Comparison of ENCODE assay signal across 22 cellular contexts in the genomic region with DNA sequence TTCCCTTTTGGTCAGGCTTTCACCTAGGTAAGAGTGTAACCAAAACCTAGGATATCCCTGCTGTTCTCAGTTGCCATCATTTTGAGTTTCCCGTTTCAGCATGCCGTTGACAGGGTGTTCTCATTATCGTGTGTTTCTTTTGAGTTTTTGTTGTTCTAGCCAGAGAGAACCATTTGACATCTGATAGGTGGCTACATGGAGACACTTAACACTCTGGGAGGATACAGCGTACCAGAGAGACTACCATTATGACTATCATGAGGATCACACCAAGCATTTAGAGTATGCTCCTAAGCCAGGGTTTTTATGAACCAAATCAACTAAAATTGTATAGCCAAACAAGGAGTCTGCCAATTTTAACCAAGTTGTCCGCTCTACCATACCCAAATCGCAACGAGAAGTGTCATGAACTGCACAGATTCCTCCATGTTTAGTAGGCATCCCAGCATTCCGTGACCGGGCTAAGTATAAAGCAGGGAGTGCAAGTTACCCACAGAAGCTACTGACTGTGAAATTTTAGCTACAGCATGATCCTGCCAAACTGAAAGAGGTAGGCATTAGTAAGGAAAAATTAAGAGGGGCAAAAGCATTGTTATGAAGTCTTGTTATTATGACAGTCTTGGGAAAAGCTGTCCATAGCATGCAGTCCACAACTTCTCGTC.
"Had no signal": no experiment of that assay in that cellular context is flagged by ENCODE, and none has a peak within 500 bp of the region (broad histone marks: within the 10 kb centered on the region; RNA-seq: fewer than 3 reads in every experiment).

No MANE protein-coding gene starts in this region.

- H3K27ac ChIP-seq: breast epithelium, esophagus squamous epithelium had no signal

- H3K9ac ChIP-seq: SK-N-SH had no signal

- H3K4me3 ChIP-seq: breast epithelium, esophagus squamous epithelium, sigmoid colon, tibial nerve, uterus had no signal

- H3K4me2 ChIP-seq: SK-N-SH had no signal

- H3K9me3 Mint-ChIP-seq: activated B cell treated with CpG ODN at 0.5 μM for 24 hours; activated naive CD4-positive, alpha-beta T cell treated with anti-CD3 and anti-CD28 coated beads, Interleukin-2, amount 10 ng/mL, durations not matched to agents 7 days and 5 days; activated naive CD8-positive, alpha-beta T cell treated with anti-CD3 and anti-CD28 coated beads, Interleukin-2, amount 50 U/mL, for 24 hours; activated T-cell treated with anti-CD3 and anti-CD28 coated beads, Interleukin-2, amount 50 U/mL, for 4 hours; dendritic cell treated with granulocyte-macrophage colony-stimulating factor and Interleukin-4, amounts not matched to agents 40 ng/mL and 50 ng/mL, for 4 days; neural crest cell; stimulated activated naive B cell treated with anti-CD40 and anti-IgM and Interleukin-4, amounts not matched to agents 10 μg/mL and 1 μg/mL and 100 μg/mL, for 72 hours; T-helper 2 cell treated with Interferon-gamma antibody and Interleukin-4, amounts not matched to agents 5 μg/mL and 100 μg/mL, for 36 hours had no signal

- H3K36me3 ChIP-seq: breast epithelium, uterus had no signal

- DNase-seq: activated B cell treated with CpG ODN at 0.5 μM for 24 hours; activated CD4-positive, alpha-beta T cell treated with anti-CD3 and anti-CD28 coated beads for 48 hours; activated CD8-positive, alpha-beta memory T cell treated with anti-CD3 and anti-CD28 coated beads, Interleukin-2, amount 50 U/mL, for 4 hours; activated effector memory CD4-positive, alpha-beta T cell treated with Interleukin-2 at 50 U/mL for 16 hours; activated naive CD4-positive, alpha-beta T cell treated with anti-CD3 and anti-CD28 coated beads, Interleukin-2, amount 10 ng/mL, durations not matched to agents 7 days and 5 days; activated naive CD8-positive, alpha-beta T cell treated with anti-CD3 and anti-CD28 coated beads, Interleukin-2, amount 50 U/mL, for 24 hours; activated T-cell treated with anti-CD3 and anti-CD28 coated beads, Interleukin-2, amount 50 U/mL, for 4 hours; aorta; effector memory CD4-positive, alpha-beta T cell; esophagus squamous epithelium; hippocampal formation; midbrain; sigmoid colon; SK-N-SH; stimulated activated naive B cell treated with anti-CD40 and anti-IgM and Interleukin-4, amounts not matched to agents 10 μg/mL and 1 μg/mL and 100 μg/mL, for 72 hours; uterus had no signal

- ATAC-seq: activated naive CD8-positive, alpha-beta T cell treated with anti-CD3 and anti-CD28 coated beads, Interleukin-2, amount 50 U/mL, for 24 hours; activated T-cell treated with anti-CD3 and anti-CD28 coated beads, Interleukin-2, amount 50 U/mL, for 4 hours; left lobe of liver; stimulated activated naive B cell treated with anti-CD40 and anti-IgM and Interleukin-4, amounts not matched to agents 10 μg/mL and 1 μg/mL and 100 μg/mL, for 72 hours had no signal

- H3K4me1 ChIP-seq: breast epithelium had no signal

- H3K27me3 ChIP-seq: breast epithelium, esophagus squamous epithelium, sigmoid colon, tibial nerve, uterus had no signal

- H3K9me3 ChIP-seq: breast epithelium, esophagus squamous epithelium, sigmoid colon, SK-N-SH, tibial nerve, uterus had no signal

- H3K4me1 Mint-ChIP-seq: neural crest cell had no signal

- H3K27ac Mint-ChIP-seq: activated B cell treated with CpG ODN at 0.5 μM for 24 hours; activated naive CD4-positive, alpha-beta T cell treated with anti-CD3 and anti-CD28 coated beads, Interleukin-2, amount 10 ng/mL, durations not matched to agents 7 days and 5 days; activated naive CD8-positive, alpha-beta T cell treated with anti-CD3 and anti-CD28 coated beads, Interleukin-2, amount 50 U/mL, for 24 hours; dendritic cell treated with granulocyte-macrophage colony-stimulating factor and Interleukin-4, amounts not matched to agents 40 ng/mL and 50 ng/mL, for 4 days; stimulated activated naive B cell treated with anti-CD40 and anti-IgM and Interleukin-4, amounts not matched to agents 10 μg/mL and 1 μg/mL and 100 μg/mL, for 72 hours; T-helper 2 cell treated with Interferon-gamma antibody and Interleukin-4, amounts not matched to agents 5 μg/mL and 100 μg/mL, for 36 hours had no signal

- H3K4me3 Mint-ChIP-seq: activated B cell treated with CpG ODN at 0.5 μM for 24 hours; activated naive CD4-positive, alpha-beta T cell treated with anti-CD3 and anti-CD28 coated beads, Interleukin-2, amount 10 ng/mL, durations not matched to agents 7 days and 5 days; activated naive CD8-positive, alpha-beta T cell treated with anti-CD3 and anti-CD28 coated beads, Interleukin-2, amount 50 U/mL, for 24 hours; activated T-cell treated with anti-CD3 and anti-CD28 coated beads, Interleukin-2, amount 50 U/mL, for 4 hours; dendritic cell treated with granulocyte-macrophage colony-stimulating factor and Interleukin-4, amounts not matched to agents 40 ng/mL and 50 ng/mL, for 4 days; neural crest cell; stimulated activated naive B cell treated with anti-CD40 and anti-IgM and Interleukin-4, amounts not matched to agents 10 μg/mL and 1 μg/mL and 100 μg/mL, for 72 hours; T-helper 2 cell treated with Interferon-gamma antibody and Interleukin-4, amounts not matched to agents 5 μg/mL and 100 μg/mL, for 36 hours had no signal

- H3K27me3 Mint-ChIP-seq: activated B cell treated with CpG ODN at 0.5 μM for 24 hours; activated naive CD4-positive, alpha-beta T cell treated with anti-CD3 and anti-CD28 coated beads, Interleukin-2, amount 10 ng/mL, durations not matched to agents 7 days and 5 days; activated naive CD8-positive, alpha-beta T cell treated with anti-CD3 and anti-CD28 coated beads, Interleukin-2, amount 50 U/mL, for 24 hours; dendritic cell treated with granulocyte-macrophage colony-stimulating factor and Interleukin-4, amounts not matched to agents 40 ng/mL and 50 ng/mL, for 4 days; stimulated activated naive B cell treated with anti-CD40 and anti-IgM and Interleukin-4, amounts not matched to agents 10 μg/mL and 1 μg/mL and 100 μg/mL, for 72 hours had no signal
